Comparison of ENCODE assay signal across 1 cellular context in the genomic region with DNA sequence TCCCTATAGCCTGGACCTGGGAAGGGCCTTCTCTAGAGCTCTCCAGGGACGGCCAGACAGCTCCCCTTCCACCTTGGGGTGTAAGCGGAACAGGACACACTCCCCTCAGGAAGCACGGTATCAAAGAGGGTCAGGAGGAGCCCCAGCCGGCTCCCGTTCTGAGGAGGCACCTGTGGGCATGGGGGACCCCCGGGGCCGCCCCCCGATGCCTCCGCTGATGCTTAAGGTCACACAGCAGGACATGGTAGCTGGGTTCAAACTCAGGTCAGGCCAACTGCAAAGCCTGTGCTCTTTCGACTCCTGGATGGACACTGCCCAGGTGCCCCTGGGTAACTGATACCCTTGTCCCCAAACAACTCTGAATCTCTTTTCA.
TF ChIP-seq lines count a peak whose summit lies in the region.

No MANE protein-coding gene starts in this region.

TF ChIP-seq in SK-N-SH treated with all-trans-retinoic acid at 6 μM for 48 hours, 23 proteins besides CTCF, POLR2A, EP300 and RAD21 (continued from another document):
- TF ChIP-seq, protein P1, sequence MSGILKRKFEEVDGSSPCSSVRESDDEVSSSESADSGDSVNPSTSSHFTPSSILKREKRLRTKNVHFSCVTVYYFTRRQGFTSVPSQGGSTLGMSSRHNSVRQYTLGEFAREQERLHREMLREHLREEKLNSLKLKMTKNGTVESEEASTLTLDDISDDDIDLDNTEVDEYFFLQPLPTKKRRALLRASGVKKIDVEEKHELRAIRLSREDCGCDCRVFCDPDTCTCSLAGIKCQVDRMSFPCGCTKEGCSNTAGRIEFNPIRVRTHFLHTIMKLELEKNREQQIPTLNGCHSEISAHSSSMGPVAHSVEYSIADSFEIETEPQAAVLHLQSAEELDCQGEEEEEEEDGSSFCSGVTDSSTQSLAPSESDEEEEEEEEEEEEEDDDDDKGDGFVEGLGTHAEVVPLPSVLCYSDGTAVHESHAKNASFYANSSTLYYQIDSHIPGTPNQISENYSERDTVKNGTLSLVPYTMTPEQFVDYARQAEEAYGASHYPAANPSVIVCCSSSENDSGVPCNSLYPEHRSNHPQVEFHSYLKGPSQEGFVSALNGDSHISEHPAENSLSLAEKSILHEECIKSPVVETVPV (CRISPR knock-in tag; IDR thresholded peaks at IDR 0.05): no peak
- TF ChIP-seq, protein P2, sequence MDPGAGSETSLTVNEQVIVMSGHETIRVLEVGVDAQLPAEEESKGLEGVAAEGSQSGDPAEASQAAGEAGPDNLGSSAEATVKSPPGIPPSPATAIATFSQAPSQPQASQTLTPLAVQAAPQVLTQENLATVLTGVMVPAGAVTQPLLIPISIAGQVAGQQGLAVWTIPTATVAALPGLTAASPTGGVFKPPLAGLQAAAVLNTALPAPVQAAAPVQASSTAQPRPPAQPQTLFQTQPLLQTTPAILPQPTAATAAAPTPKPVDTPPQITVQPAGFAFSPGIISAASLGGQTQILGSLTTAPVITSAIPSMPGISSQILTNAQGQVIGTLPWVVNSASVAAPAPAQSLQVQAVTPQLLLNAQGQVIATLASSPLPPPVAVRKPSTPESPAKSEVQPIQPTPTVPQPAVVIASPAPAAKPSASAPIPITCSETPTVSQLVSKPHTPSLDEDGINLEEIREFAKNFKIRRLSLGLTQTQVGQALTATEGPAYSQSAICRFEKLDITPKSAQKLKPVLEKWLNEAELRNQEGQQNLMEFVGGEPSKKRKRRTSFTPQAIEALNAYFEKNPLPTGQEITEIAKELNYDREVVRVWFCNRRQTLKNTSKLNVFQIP (CRISPR knock-in tag; IDR thresholded peaks at IDR 0.05; ENCODE audit: borderline replicate concordance, low read depth): no peak
- TF ChIP-seq ZFP30 (CRISPR knock-in tag; IDR thresholded peaks at IDR 0.05) (no peak), GLIS3 (CRISPR knock-in tag; IDR thresholded peaks at IDR 0.05) (no peak), BACH2 (CRISPR knock-in tag; IDR thresholded peaks at IDR 0.05; ENCODE audit: borderline replicate concordance) (no peak)
- TF ChIP-seq, protein P3, sequence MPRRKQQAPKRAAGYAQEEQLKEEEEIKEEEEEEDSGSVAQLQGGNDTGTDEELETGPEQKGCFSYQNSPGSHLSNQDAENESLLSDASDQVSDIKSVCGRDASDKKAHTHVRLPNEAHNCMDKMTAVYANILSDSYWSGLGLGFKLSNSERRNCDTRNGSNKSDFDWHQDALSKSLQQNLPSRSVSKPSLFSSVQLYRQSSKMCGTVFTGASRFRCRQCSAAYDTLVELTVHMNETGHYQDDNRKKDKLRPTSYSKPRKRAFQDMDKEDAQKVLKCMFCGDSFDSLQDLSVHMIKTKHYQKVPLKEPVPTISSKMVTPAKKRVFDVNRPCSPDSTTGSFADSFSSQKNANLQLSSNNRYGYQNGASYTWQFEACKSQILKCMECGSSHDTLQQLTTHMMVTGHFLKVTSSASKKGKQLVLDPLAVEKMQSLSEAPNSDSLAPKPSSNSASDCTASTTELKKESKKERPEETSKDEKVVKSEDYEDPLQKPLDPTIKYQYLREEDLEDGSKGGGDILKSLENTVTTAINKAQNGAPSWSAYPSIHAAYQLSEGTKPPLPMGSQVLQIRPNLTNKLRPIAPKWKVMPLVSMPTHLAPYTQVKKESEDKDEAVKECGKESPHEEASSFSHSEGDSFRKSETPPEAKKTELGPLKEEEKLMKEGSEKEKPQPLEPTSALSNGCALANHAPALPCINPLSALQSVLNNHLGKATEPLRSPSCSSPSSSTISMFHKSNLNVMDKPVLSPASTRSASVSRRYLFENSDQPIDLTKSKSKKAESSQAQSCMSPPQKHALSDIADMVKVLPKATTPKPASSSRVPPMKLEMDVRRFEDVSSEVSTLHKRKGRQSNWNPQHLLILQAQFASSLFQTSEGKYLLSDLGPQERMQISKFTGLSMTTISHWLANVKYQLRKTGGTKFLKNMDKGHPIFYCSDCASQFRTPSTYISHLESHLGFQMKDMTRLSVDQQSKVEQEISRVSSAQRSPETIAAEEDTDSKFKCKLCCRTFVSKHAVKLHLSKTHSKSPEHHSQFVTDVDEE (CRISPR knock-in tag; IDR thresholded peaks at IDR 0.05): no peak
TF ChIP-seq in SK-N-SH treated with all-trans-retinoic acid at 6 μM for 48 hours: peak in this region for 0.
